10 cellular contexts compared by ENCODE assay signal in genomic region chr6:119308048-119308570, GRCh38. TPM values are rescaled to one million over a fixed set of nuclear protein-coding genes. Genes with fewer than 3 reads are reported as not detected.
DNase-seq lines count a peak whose midpoint lies in the region; ATAC-seq, FAIRE-seq and TF ChIP-seq lines count a peak whose summit lies in the region.
"Had no signal": no experiment of that assay in that cellular context is flagged by ENCODE, and none has a peak within 500 bp of the region (broad histone marks: within the 10 kb centered on the region; RNA-seq: fewer than 3 reads in every experiment).

No MANE protein-coding gene starts in this region.

- POLR2A ChIA-PET in A549 (lab: Yijun Ruan, JAX) (no interaction called here), SK-N-SH (lab: Yijun Ruan, JAX) (no interaction called here)

- CTCF ChIA-PET in A549 (lab: Yijun Ruan, JAX), result no interaction called here
- CTCF ChIA-PET in SK-N-SH (lab: Yijun Ruan, JAX), result interaction anchor here (1.2 to 1.5 kb wide), 2 partner anchors 20 to 26 kb away, joined by 3 to 4 read pairs; no protein-coding TSS in a partner anchor

- H3K27ac ChIP-seq in A549 (peak overlapping the region; percentile 14 to 39; a peak in 2 of 6 replicates), GM23338 (ENCODE audit: low read depth) (no peak overlapping the region), SK-N-SH (ENCODE audit: low read depth in 2 of 2, low read length in 1 of 2) (peak overlapping the region; percentile 60 to 68)
- H3K27ac ChIP-seq: gastrocnemius medialis had no signal

- no peaks in the 10 kb centered on the region for H3K9me3 Mint-ChIP-seq in GM23338
- H3K9me3 Mint-ChIP-seq in activated T-cell treated with anti-CD3 and anti-CD28 coated beads, Interleukin-2, amount 50 U/mL, for 24 hours, result no peaks in the 10 kb centered on the region
- H3K9me3 Mint-ChIP-seq: neural crest cell had no signal

- no peaks in the 10 kb centered on the region for H4K20me1 ChIP-seq in GM23338 (replicated peaks; ENCODE audit: insufficient read depth)
- no peaks in the 10 kb centered on the region for H4K20me1 ChIP-seq in SK-N-SH (ENCODE audit: insufficient read depth)

- H3K4me1 ChIP-seq in A549 (peaks cover 10% of the 10 kb centered on the region), GM23338 (ENCODE audit: insufficient read depth) (no peaks in the 10 kb centered on the region), SK-N-SH (ENCODE audit: control insufficient read depth in 1 of 2, insufficient read depth in 2 of 2, low read depth in 1 of 2, low read length in 1 of 2) (peaks cover 11 to 18% of the 10 kb centered on the region in 2 experiments; a peak in 3 of 4 replicates)

- 45% methylated on average over 2 of the region's 2 CpGs for WGBS in A549 (ENCODE audit: missing lambda C conversion rate)
- WGBS in SK-N-SH (ENCODE audit: low lambda C conversion rate), result 11% methylated on average over 2 of the region's 2 CpGs

- H3K27me3 Mint-ChIP-seq in GM23338 (ENCODE audit: insufficient read depth, low read depth, poor library complexity), result no peaks in the 10 kb centered on the region
- H3K27me3 Mint-ChIP-seq in activated T-cell treated with anti-CD3 and anti-CD28 coated beads, Interleukin-2, amount 50 U/mL, for 24 hours, result no peaks in the 10 kb centered on the region

- peak overlapping the region; percentile 96 for H3K27ac Mint-ChIP-seq in GM23338
- no peak overlapping the region for H3K27ac Mint-ChIP-seq in activated T-cell treated with anti-CD3 and anti-CD28 coated beads, Interleukin-2, amount 50 U/mL, for 24 hours

- H3K79me2 ChIP-seq in GM23338 (replicated peaks; ENCODE audit: insufficient read depth) (no peaks in the 10 kb centered on the region), SK-N-SH (ENCODE audit: insufficient read depth) (no peaks in the 10 kb centered on the region; the same call in 1 of the 2 replicates)

- H3K9ac ChIP-seq in SK-N-SH, result no peak overlapping the region

- TF ChIP-seq POLR2A in A549 (IDR thresholded peaks at IDR 0.05; ENCODE audit: low read length), result no peak

- H3K36me3 ChIP-seq in GM23338 (ENCODE audit: insufficient read depth), result no peaks in the 10 kb centered on the region
- peaks cover 24 to 25% of the 10 kb centered on the region in 2 experiments for H3K36me3 ChIP-seq in SK-N-SH (replicated peaks in 1 of 2; ENCODE audit: control insufficient read depth in 1 of 2, insufficient read depth in 2 of 2, low read length in 1 of 2)
- no peaks in the 10 kb centered on the region for H3K36me3 ChIP-seq in H7 (replicated peaks; ENCODE audit: control insufficient read depth, insufficient read depth, low read length)
- H3K36me3 ChIP-seq: gastrocnemius medialis had no signal

- no peak for FAIRE-seq in A549 (lab: Jason Lieb, UNC)

- H3K4me3 ChIP-seq in A549 (no peak overlapping the region), GM23338 (no peak overlapping the region), SK-N-SH (ENCODE audit: low read depth in 2 of 2, low read length in 1 of 2) (no peak overlapping the region), H7 (ENCODE audit: insufficient read depth, low read depth, low read length) (no peak overlapping the region)
- H3K4me3 ChIP-seq: gastrocnemius medialis had no signal

- no peaks in the 10 kb centered on the region for H3K36me3 Mint-ChIP-seq in GM23338 (ENCODE audit: low read depth)
- H3K36me3 Mint-ChIP-seq in activated T-cell treated with anti-CD3 and anti-CD28 coated beads, Interleukin-2, amount 50 U/mL, for 24 hours (ENCODE audit: low read depth), result peaks cover 36% of the 10 kb centered on the region

- no peak for TF ChIP-seq RAD21 in A549 (conservative IDR thresholded peaks at IDR 0.05 in 1 of 2, IDR thresholded peaks at IDR 0.05 in 1 of 2)
- TF ChIP-seq RAD21 in SK-N-SH (IDR thresholded peaks at IDR 0.05; ENCODE audit: low read length), result no peak

- H3K9me2 ChIP-seq in GM23338 (ENCODE audit: insufficient read depth) (no peaks in the 10 kb centered on the region), SK-N-SH (no peaks in the 10 kb centered on the region)

- peak in 1 of 2 experiments; percentile 27 for DNase-seq in A549 (ENCODE audit: low read depth in 1 of 2, low spot score in 1 of 2)
- DNase-seq in GM23338 (ENCODE audit: low spot score), result peak; percentile 8
- DNase-seq in SK-N-SH, result no peak
- DNase-seq in foreskin melanocyte, result peak; percentile 25
- DNase-seq in H7, result no peak
- no peak for DNase-seq in activated T-cell treated with anti-CD3 and anti-CD28 coated beads, Interleukin-2, amount 50 U/mL, for 24 hours
- no peak for DNase-seq in DMS79 (lab: John Stamatoyannopoulos, UW)
- DNase-seq: gastrocnemius medialis had no signal

- ATAC-seq in A549, result no peak
- no peak for ATAC-seq in GM23338
- no peak for ATAC-seq in HG03280 (IDR thresholded peaks at IDR 0.05; ENCODE audit: unreplicated experiment)

- no peaks in the 10 kb centered on the region for H3K9me3 ChIP-seq in A549
- H3K9me3 ChIP-seq in SK-N-SH, result no peaks in the 10 kb centered on the region
- H3K9me3 ChIP-seq: gastrocnemius medialis had no signal

- H3K4me3 Mint-ChIP-seq in GM23338, result no peak overlapping the region
- H3K4me3 Mint-ChIP-seq in activated T-cell treated with anti-CD3 and anti-CD28 coated beads, Interleukin-2, amount 50 U/mL, for 24 hours, result no peak overlapping the region
- H3K4me3 Mint-ChIP-seq: neural crest cell had no signal

- H3K4me1 Mint-ChIP-seq in GM23338, result peaks cover 14% of the 10 kb centered on the region
- H3K4me1 Mint-ChIP-seq in activated T-cell treated with anti-CD3 and anti-CD28 coated beads, Interleukin-2, amount 50 U/mL, for 24 hours (ENCODE audit: low read depth), result peaks cover 43% of the 10 kb centered on the region

- TF ChIP-seq CTCF in A549 (IDR thresholded peaks at IDR 0.05) (no peak), GM23338 (conservative IDR thresholded peaks at IDR 0.05; ENCODE audit: low read depth in 2 of 2) (no peak), SK-N-SH (IDR thresholded peaks at IDR 0.05) (no peak)

- H2AFZ ChIP-seq in GM23338 (no peak overlapping the region), SK-N-SH (ENCODE audit: low read depth) (no peak overlapping the region)

- H3K4me2 ChIP-seq in A549 (peak overlapping the region; percentile 51), GM23338 (no peak overlapping the region), SK-N-SH (no peak overlapping the region; the same call in 1 of the 2 replicates)

- no peaks in the 10 kb centered on the region for H3F3A ChIP-seq in GM23338 (replicated peaks; ENCODE audit: low read depth)
- peaks cover 30% of the 10 kb centered on the region for H3F3A ChIP-seq in SK-N-SH (replicated peaks; ENCODE audit: insufficient read depth)

- TF ChIP-seq EP300 in A549 (IDR thresholded peaks at IDR 0.05) (no peak), SK-N-SH (IDR thresholded peaks at IDR 0.05; ENCODE audit: borderline replicate concordance in 1 of 2, low read depth in 1 of 2, low read length in 1 of 2) (peak in 1 of 2 experiments; percentile 65; a peak in 1 of 4 replicates)

- H3K27me3 ChIP-seq in GM23338 (ENCODE audit: insufficient read depth) (no peaks in the 10 kb centered on the region), SK-N-SH (ENCODE audit: insufficient read depth) (no peaks in the 10 kb centered on the region), H7 (ENCODE audit: control insufficient read depth, insufficient read depth, low read length) (no peaks in the 10 kb centered on the region)
- H3K27me3 ChIP-seq: gastrocnemius medialis had no signal

TF ChIP-seq in A549, 52 proteins besides CTCF, POLR2A, EP300 and RAD21 (continues in another document):
- TF ChIP-seq MAFK (IDR thresholded peaks at IDR 0.05; ENCODE audit: partially characterized antibody) (peak; percentile 95), EHMT2 (IDR thresholded peaks at IDR 0.05; ENCODE audit: low read depth) (no peak), NFE2L2 (conservative IDR thresholded peaks at IDR 0.05; ENCODE audit: low read length) (peak; percentile 51; the same call in 1 of the 2 replicates), FOSL2 (IDR thresholded peaks at IDR 0.05) (peak; percentile 45; the same call in 1 of the 2 replicates), FOSL2 (CRISPR knock-in tag; IDR thresholded peaks at IDR 0.05) (peak; percentile 88), MYC (IDR thresholded peaks at IDR 0.05; ENCODE audit: borderline replicate concordance, low read length) (no peak), CEBPB (IDR thresholded peaks at IDR 0.05) (peak; percentile 47 to 76; a peak in 3 of 4 replicates)

TF ChIP-seq in GM23338, 12 proteins besides CTCF, POLR2A, EP300 and RAD21 (continues in another document):
- TF ChIP-seq CREB1 (CRISPR knock-in tag; IDR thresholded peaks at IDR 0.05; ENCODE audit: low read depth) (no peak), STAT1 (IDR thresholded peaks at IDR 0.05; ENCODE audit: unreplicated experiment) (no peak), POLR2AphosphoS5 (IDR thresholded peaks at IDR 0.05; ENCODE audit: low read depth) (no peak)

TF ChIP-seq in SK-N-SH, 30 proteins besides CTCF, POLR2A, EP300 and RAD21 (continues in another document):
- TF ChIP-seq USF1 (IDR thresholded peaks at IDR 0.05; ENCODE audit: borderline replicate concordance, low read depth), result peak; percentile 80
- peak; percentile 81 for TF ChIP-seq PBX3 (IDR thresholded peaks at IDR 0.05)
- no peak for TF ChIP-seq GATA2 (CRISPR knock-in tag; IDR thresholded peaks at IDR 0.05)

RNA-seq across cellular contexts. Expression of gene MAN1A1, which starts 41.5 kb away (rescaled TPM):
- 0.04 and 0.05 TPM in 2 replicates for polyA plus RNA-seq in A549 (2011; rRNA removed)
- 0.01 TPM in 2 replicates for polyA plus RNA-seq in A549 (2012; cell fraction: cytosol; rRNA removed)
- polyA plus RNA-seq in A549 (2012; cell fraction: nucleus; rRNA removed), result 0.01 and 0.02 TPM in 2 replicates
- polyA plus RNA-seq in A549 (2017; fragmentation: RNase III; extraction: RNeasy Plus Mini Kit Qiagen cat#74134 plus additional on column Dnase treatment), result 0.01 TPM in 2 of 3 replicates, not detected in the other
- 0.05 TPM in 1 of 2 replicates, not detected in the other for polyA minus RNA-seq in A549 (2011; rRNA and poly(A)+ RNA removed)
- total RNA-seq in GM23338 (2014; rRNA removed; shearing (Covaris generic)), result 7.0 and 8.7 TPM in 2 replicates
- polyA plus RNA-seq in GM23338 (2016; fragmentation: Nextera tagmentation; extraction: Ambion mirVana), result 1.9 and 2.0 TPM in 2 replicates
- polyA plus RNA-seq in SK-N-SH (2012; rRNA removed), result 28.0 and 32.4 TPM in 2 replicates
- polyA plus RNA-seq in SK-N-SH (2012; cell fraction: cytosol; rRNA removed), result 46.4 and 55.4 TPM in 2 replicates
- polyA plus RNA-seq in SK-N-SH (2012; cell fraction: nucleus; rRNA removed), result 11.4 and 19.7 TPM in 2 replicates
- 13.2 and 14.5 TPM in 2 replicates for total RNA-seq in H7 (2014; rRNA removed; shearing (Covaris generic))

Comparison
In these comparisons a context has a peak if more than half of its experiments do, and no peak if none do; other contexts are left out.
1. DNase-seq: peak in GM23338 (single experiment) and foreskin melanocyte (single experiment); none in SK-N-SH (single experiment), H7 (single experiment), activated T-cell treated with anti-CD3 and anti-CD28 coated beads, Interleukin-2, amount 50 U/mL, for 24 hours (single experiment) and DMS79 (single experiment).
2. Of the 12 proteins assayed by ChIP-seq in both A549 and SK-N-SH: peak only in A549: USF2; only in SK-N-SH: PBX3; in both: FOSL2; in neither: 8; mixed calls (peak in some experiments, not most) for 1.